Comparison of ENCODE assay signal across 18 cellular contexts in the genomic region with DNA sequence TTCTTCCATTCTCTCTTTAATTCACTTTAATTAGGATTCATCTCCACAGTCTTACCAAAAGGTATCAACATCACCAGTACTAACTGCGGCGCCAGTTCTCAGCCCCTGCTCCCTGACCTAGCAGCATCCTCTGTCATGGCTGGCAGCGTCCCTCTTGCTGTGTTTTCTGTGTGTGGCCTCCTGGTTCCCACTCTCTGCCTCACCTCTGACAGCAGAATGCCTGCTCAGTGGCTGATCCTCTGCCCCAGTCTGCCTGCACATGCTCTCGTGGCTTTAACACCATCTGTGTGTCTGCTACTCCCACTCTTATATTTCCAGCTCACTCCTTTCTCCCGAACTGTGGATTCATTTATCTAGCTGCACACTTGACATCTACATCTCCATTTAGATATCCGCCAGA.
DNase-seq lines count a peak whose midpoint lies in the region; ATAC-seq and TF ChIP-seq lines count a peak whose summit lies in the region.
"Had no signal": no experiment of that assay in that cellular context is flagged by ENCODE, and none has a peak within 500 bp of the region (broad histone marks: within the 10 kb centered on the region; RNA-seq: fewer than 3 reads in every experiment).

No MANE protein-coding gene starts in this region.

- TF ChIP-seq POLR2A in GM18505 (IDR thresholded peaks at IDR 0.05; ENCODE audit: borderline replicate concordance, extremely low read depth, insufficient read depth, insufficient read length), result no peak

- H3K4me1 Mint-ChIP-seq in GM23338, result peaks cover 4% of the 10 kb centered on the region; the same call in 1 of the 3 replicates
- H3K4me1 Mint-ChIP-seq in glutamatergic neuron (ENCODE audit: low read depth, unreplicated experiment), result peaks cover 16% of the 10 kb centered on the region

- H3K27ac Mint-ChIP-seq in GM23338, result 0 out of 2 replicates have a peak overlapping the region, but pooled peaks have one; percentile 8
- H3K27ac Mint-ChIP-seq in glutamatergic neuron (ENCODE audit: unreplicated experiment), result peak overlapping the region; percentile 69
- H3K27ac Mint-ChIP-seq: CD14-positive monocyte; CD4-positive, alpha-beta memory T cell had no signal

- H3K36me3 ChIP-seq in GM23338 (ENCODE audit: insufficient read depth) (no peaks in the 10 kb centered on the region), osteoblast (ENCODE audit: insufficient read depth, low read length) (no peaks in the 10 kb centered on the region)
- H3K36me3 ChIP-seq: BLaER1, HAP-1 had no signal

- H3K9me3 Mint-ChIP-seq in GM23338 (no peaks in the 10 kb centered on the region), glutamatergic neuron (ENCODE audit: unreplicated experiment) (peaks cover 3% of the 10 kb centered on the region)

- no peaks in the 10 kb centered on the region for H3K9me2 ChIP-seq in GM23338 (ENCODE audit: insufficient read depth)

- H3K4me3 ChIP-seq in GM23338 (no peak overlapping the region), osteoblast (ENCODE audit: insufficient read depth, low read length) (no peak overlapping the region)
- H3K4me3 ChIP-seq: A549, BLaER1, HAP-1 had no signal

- peak; percentile 24 for DNase-seq in DMS 273 (lab: John Stamatoyannopoulos, UW; ENCODE audit: unreplicated experiment)
- no peak for DNase-seq in DMS 273 treated with DMSO at 0.1 percent for 48 hours (lab: John Stamatoyannopoulos, UW)
- DNase-seq in GM23338 (ENCODE audit: low spot score), result no peak
- DNase-seq in glutamatergic neuron, result peak; percentile 42
- DNase-seq in osteoblast (ENCODE audit: insufficient read length, low spot score, missing footprints), result peak; percentile 26
- DNase-seq in left lobe of liver (ENCODE audit: low spot score), result no peak
- DNase-seq: AML-193; CD4-positive, alpha-beta memory T cell; DMS53; GDM1 had no signal

- H3K79me2 ChIP-seq in GM23338 (replicated peaks; ENCODE audit: insufficient read depth) (no peaks in the 10 kb centered on the region), osteoblast (ENCODE audit: insufficient read depth, low read length) (no peaks in the 10 kb centered on the region)

- H4K20me1 ChIP-seq in GM23338 (replicated peaks; ENCODE audit: insufficient read depth), result no peaks in the 10 kb centered on the region
- no peaks in the 10 kb centered on the region for H4K20me1 ChIP-seq in osteoblast (ENCODE audit: insufficient read depth, low read length)
- H4K20me1 ChIP-seq: BLaER1 had no signal

- no peaks in the 10 kb centered on the region for H3F3A ChIP-seq in GM23338 (replicated peaks; ENCODE audit: low read depth)

- H3K27me3 Mint-ChIP-seq in GM23338 (ENCODE audit: insufficient read depth, low read depth, poor library complexity), result no peaks in the 10 kb centered on the region
- no peaks in the 10 kb centered on the region for H3K27me3 Mint-ChIP-seq in glutamatergic neuron (ENCODE audit: unreplicated experiment)

- ATAC-seq in GM23338, result no peak
- no peak for ATAC-seq in left lobe of liver
- no peak for ATAC-seq in GM18505 (IDR thresholded peaks at IDR 0.05; ENCODE audit: unreplicated experiment)
- no peak for ATAC-seq in GM21515 (IDR thresholded peaks at IDR 0.05; ENCODE audit: unreplicated experiment)
- ATAC-seq: A549 had no signal

- H3K9me3 ChIP-seq in osteoblast (ENCODE audit: low read depth, low read length), result peaks cover 2% of the 10 kb centered on the region
- H3K9me3 ChIP-seq: A549, BLaER1 had no signal

- H3K4me3 Mint-ChIP-seq in GM23338 (no peak overlapping the region), glutamatergic neuron (ENCODE audit: unreplicated experiment) (peak overlapping the region; percentile 22)
- H3K4me3 Mint-ChIP-seq: CD14-positive monocyte; CD4-positive, alpha-beta memory T cell had no signal

- H3K4me1 ChIP-seq in GM23338 (ENCODE audit: insufficient read depth) (no peaks in the 10 kb centered on the region), osteoblast (ENCODE audit: insufficient read depth, low read length) (no peaks in the 10 kb centered on the region)
- H3K4me1 ChIP-seq: A549, HAP-1 had no signal

- H3K27ac ChIP-seq in GM23338 (ENCODE audit: low read depth) (no peak overlapping the region), osteoblast (ENCODE audit: low read depth, low read length) (no peak overlapping the region)
- H3K27ac ChIP-seq: 22Rv1, A549, BLaER1, HL-60 had no signal

- H3K27me3 ChIP-seq in GM23338 (ENCODE audit: insufficient read depth) (no peaks in the 10 kb centered on the region), osteoblast (ENCODE audit: insufficient read depth, low read length) (no peaks in the 10 kb centered on the region)
- H3K27me3 ChIP-seq: BLaER1 had no signal

- H3K36me3 Mint-ChIP-seq in GM23338 (ENCODE audit: low read depth) (no peaks in the 10 kb centered on the region), glutamatergic neuron (ENCODE audit: unreplicated experiment) (no peaks in the 10 kb centered on the region)
- H3K36me3 Mint-ChIP-seq: CD14-positive monocyte; CD4-positive, alpha-beta memory T cell had no signal

- no peak overlapping the region for H3K4me2 ChIP-seq in GM23338
- no peak overlapping the region for H3K4me2 ChIP-seq in osteoblast (ENCODE audit: insufficient read depth, low read length)
- H3K4me2 ChIP-seq: A549, BLaER1 had no signal

- TF ChIP-seq CTCF in GM23338 (conservative IDR thresholded peaks at IDR 0.05; ENCODE audit: low read depth in 2 of 2) (no peak), glutamatergic neuron (IDR thresholded peaks at IDR 0.05; ENCODE audit: partially characterized antibody, unreplicated experiment) (no peak), osteoblast (IDR thresholded peaks at IDR 0.05; ENCODE audit: extremely low read depth, low read depth, low read length) (no peak)

- no peak overlapping the region for H2AFZ ChIP-seq in GM23338
- H2AFZ ChIP-seq in osteoblast (ENCODE audit: low read length), result no peak overlapping the region

TF ChIP-seq in GM23338, 12 proteins besides CTCF, POLR2A, EP300 and RAD21 (continues in another document):
- TF ChIP-seq STAT1 (IDR thresholded peaks at IDR 0.05; ENCODE audit: unreplicated experiment), result no peak
- no peak for TF ChIP-seq ZNF114 (CRISPR knock-in tag; IDR thresholded peaks at IDR 0.05)
- TF ChIP-seq, protein P1, sequence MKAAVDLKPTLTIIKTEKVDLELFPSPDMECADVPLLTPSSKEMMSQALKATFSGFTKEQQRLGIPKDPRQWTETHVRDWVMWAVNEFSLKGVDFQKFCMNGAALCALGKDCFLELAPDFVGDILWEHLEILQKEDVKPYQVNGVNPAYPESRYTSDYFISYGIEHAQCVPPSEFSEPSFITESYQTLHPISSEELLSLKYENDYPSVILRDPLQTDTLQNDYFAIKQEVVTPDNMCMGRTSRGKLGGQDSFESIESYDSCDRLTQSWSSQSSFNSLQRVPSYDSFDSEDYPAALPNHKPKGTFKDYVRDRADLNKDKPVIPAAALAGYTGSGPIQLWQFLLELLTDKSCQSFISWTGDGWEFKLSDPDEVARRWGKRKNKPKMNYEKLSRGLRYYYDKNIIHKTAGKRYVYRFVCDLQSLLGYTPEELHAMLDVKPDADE (IDR thresholded peaks at IDR 0.05), result no peak
- no peak for TF ChIP-seq EZH2 (IDR thresholded peaks at IDR 0.05; ENCODE audit: low read depth, unreplicated experiment)

Comparison
In these comparisons a context has a peak if more than half of its experiments do, and no peak if none do; other contexts are left out.
1. DNase-seq: peak in DMS 273 (single experiment), glutamatergic neuron (single experiment) and osteoblast (single experiment); none in DMS 273 treated with DMSO at 0.1 percent for 48 hours (single experiment), GM23338 (single experiment) and left lobe of liver (single experiment).